In genomic region chr12:41869432-41869831, GRCh38 we compare ENCODE assay signal across 28 cellular contexts.
"Had no signal": no experiment of that assay in that cellular context is flagged by ENCODE, and none has a peak within 500 bp of the region (broad histone marks: within the 10 kb centered on the region; RNA-seq: fewer than 3 reads in every experiment).

No MANE protein-coding gene starts in this region.

- H3K27me3 Mint-ChIP-seq: natural killer cell treated with Interleukin-12 subunit alpha and Interleukin-12 subunit beta and Interleukin-15 and Interleukin-18, amount 100 ng/mL, for 72 hours; progenitor cell of endocrine pancreas had no signal

- H3K4me3 Mint-ChIP-seq: natural killer cell treated with Interleukin-12 subunit alpha and Interleukin-12 subunit beta and Interleukin-15 and Interleukin-18, amount 100 ng/mL, for 72 hours; nephron progenitor cell; neural crest cell; stimulated activated effector memory CD8-positive, alpha-beta T cell treated with anti-CD3 and anti-CD28 coated beads, Interleukin-12 subunit alpha, Interleukin-12 subunit beta, amount 100 ng/mL, for 72 hours; stimulated activated naive B cell treated with anti-CD40 and anti-IgM and Interleukin-4, amounts not matched to agents 10 μg/mL and 1 μg/mL and 100 μg/mL, for 72 hours; stimulated activated naive CD8-positive, alpha-beta T cell treated with anti-CD3 and anti-CD28 coated beads, Interleukin-15, Interleukin-2, amounts not matched to agents 100 ng/mL and 50 ng/mL, for 24 hours had no signal

- H3K27ac Mint-ChIP-seq: natural killer cell treated with Interleukin-12 subunit alpha and Interleukin-12 subunit beta and Interleukin-15 and Interleukin-18, amount 100 ng/mL, for 72 hours; nephron progenitor cell; progenitor cell of endocrine pancreas; stimulated activated effector memory CD8-positive, alpha-beta T cell treated with anti-CD3 and anti-CD28 coated beads, Interleukin-12 subunit alpha, Interleukin-12 subunit beta, amount 100 ng/mL, for 72 hours; stimulated activated naive B cell treated with anti-CD40 and anti-IgM and Interleukin-4, amounts not matched to agents 10 μg/mL and 1 μg/mL and 100 μg/mL, for 72 hours; stimulated activated naive CD8-positive, alpha-beta T cell treated with anti-CD3 and anti-CD28 coated beads, Interleukin-15, Interleukin-2, amounts not matched to agents 100 ng/mL and 50 ng/mL, for 24 hours had no signal

- ATAC-seq: natural killer cell treated with Interleukin-12 subunit alpha and Interleukin-12 subunit beta and Interleukin-15 and Interleukin-18, amount 100 ng/mL, for 72 hours; psoas muscle; right cardiac atrium; right lobe of liver; stimulated activated effector memory CD8-positive, alpha-beta T cell treated with anti-CD3 and anti-CD28 coated beads, Interleukin-12 subunit alpha, Interleukin-12 subunit beta, amount 100 ng/mL, for 72 hours; stimulated activated naive B cell treated with anti-CD40 and anti-IgM and Interleukin-4, amounts not matched to agents 10 μg/mL and 1 μg/mL and 100 μg/mL, for 72 hours had no signal

- DNase-seq: nephron progenitor cell; occipital lobe; ovary; posterior cingulate gyrus; psoas muscle; right cardiac atrium; right lobe of liver; sigmoid colon; small intestine; stimulated activated CD4-positive, alpha-beta T cell treated with anti-CD3 and anti-CD28 coated beads, Interleukin-15, amount 100 ng/mL, for 24 hours; stimulated activated CD4-positive, alpha-beta T cell treated with anti-CD3 and anti-CD28 coated beads, Interleukin-2, amount 100 ng/mL, for 24 hours; stimulated activated CD4-positive, alpha-beta T cell treated with anti-CD3 and anti-CD28 coated beads, Interleukin-2, amount 100 ng/mL, for 48 hours; stimulated activated CD4-positive, alpha-beta T cell treated with anti-CD3 and anti-CD28 coated beads, Interleukin-4, amount 100 ng/mL, for 24 hours; stimulated activated naive B cell treated with anti-CD40 and anti-IgM and Interleukin-4, amounts not matched to agents 10 μg/mL and 1 μg/mL and 100 μg/mL, for 72 hours; stimulated activated naive CD4-positive, alpha-beta T cell treated with Interleukin-2 at 50 U/mL for 16 hours; stomach; thyroid gland; trophoblast cell; upper lobe of left lung had no signal

- H3K27me3 ChIP-seq: ovary, right lobe of liver, sigmoid colon, stomach, thyroid gland, tibial nerve, upper lobe of left lung, vagina had no signal

- H3K36me3 ChIP-seq: ovary, right lobe of liver, sigmoid colon, stomach, thoracic aorta, thyroid gland, tibial nerve, upper lobe of left lung, vagina had no signal

- H3K9ac ChIP-seq: parathyroid adenoma had no signal

- H3K4me3 ChIP-seq: ovary, psoas muscle, right lobe of liver, sigmoid colon, stomach, thoracic aorta, thyroid gland, tibial nerve, upper lobe of left lung, vagina had no signal

- H2AFZ ChIP-seq: parathyroid adenoma had no signal

- H3K27ac ChIP-seq: ovary, parathyroid adenoma, psoas muscle, right lobe of liver, sigmoid colon, stomach, thoracic aorta, thyroid gland, tibial nerve, upper lobe of left lung, vagina had no signal

- H3K9me3 ChIP-seq: ovary, right lobe of liver, thoracic aorta, thyroid gland, upper lobe of left lung, vagina had no signal

- H3K4me1 ChIP-seq: parathyroid adenoma, psoas muscle, right lobe of liver, sigmoid colon, stomach, thyroid gland, tibial nerve, upper lobe of left lung, vagina had no signal

- H3K4me1 Mint-ChIP-seq: nephron progenitor cell; neural crest cell; stimulated activated effector memory CD8-positive, alpha-beta T cell treated with anti-CD3 and anti-CD28 coated beads, Interleukin-12 subunit alpha, Interleukin-12 subunit beta, amount 100 ng/mL, for 72 hours; stimulated activated naive B cell treated with anti-CD40 and anti-IgM and Interleukin-4, amounts not matched to agents 10 μg/mL and 1 μg/mL and 100 μg/mL, for 72 hours had no signal

- H3K36me3 Mint-ChIP-seq: natural killer cell treated with Interleukin-12 subunit alpha and Interleukin-12 subunit beta and Interleukin-15 and Interleukin-18, amount 100 ng/mL, for 72 hours had no signal

- H3K79me2 ChIP-seq: parathyroid adenoma had no signal
